8 cellular contexts compared by ENCODE assay signal in genomic region chr7:83936056-83936703, GRCh38.
DNase-seq lines count a peak whose midpoint lies in the region; ATAC-seq and TF ChIP-seq lines count a peak whose summit lies in the region.

No MANE protein-coding gene starts in this region.

- WGBS in endodermal cell (ENCODE audit: insufficient coverage in 1 of 2, insufficient read length in 1 of 2), 2 experiments = 30 to 53% methylated on average over 2 to 4 of the region's 4 CpGs
- WGBS in suprapubic skin = 12% methylated on average over 4 of the region's 4 CpGs

- no peaks in the 10 kb centered on the region for H3K27me3 Mint-ChIP-seq in endodermal cell (ENCODE audit: insufficient read depth)

- no peak for TF ChIP-seq POLR2A in suprapubic skin (IDR thresholded peaks at IDR 0.05)

- H3K9me3 ChIP-seq in endodermal cell (ENCODE audit: control insufficient read depth, low read length) = no peaks in the 10 kb centered on the region
- no peaks in the 10 kb centered on the region for H3K9me3 ChIP-seq in suprapubic skin

- H3K4me1 ChIP-seq in endodermal cell (ENCODE audit: control insufficient read depth, insufficient read depth, low read length) (no peaks in the 10 kb centered on the region), suprapubic skin (no peaks in the 10 kb centered on the region)

- H3K27ac ChIP-seq in endodermal cell (ENCODE audit: low read depth, low read length) = no peak overlapping the region
- no peak overlapping the region for H3K27ac ChIP-seq in suprapubic skin

- TF ChIP-seq EP300 in suprapubic skin (IDR thresholded peaks at IDR 0.05) = no peak

- peaks cover 2% of the 10 kb centered on the region for H3K36me3 Mint-ChIP-seq in endodermal cell (ENCODE audit: low read depth)

- H3K4me3 ChIP-seq in endodermal cell (ENCODE audit: low read length) (no peak overlapping the region), suprapubic skin (no peak overlapping the region)

- ATAC-seq in GM19043 (IDR thresholded peaks at IDR 0.05; ENCODE audit: low read depth, unreplicated experiment) (peak; percentile 79), HG03175 (IDR thresholded peaks at IDR 0.05; ENCODE audit: unreplicated experiment) (peak; percentile 71)

- H3K4me3 Mint-ChIP-seq in endodermal cell = no peak overlapping the region

- no peaks in the 10 kb centered on the region for H3K27me3 ChIP-seq in endodermal cell (ENCODE audit: control insufficient read depth, insufficient read depth, low read length, poor library complexity, severe bottlenecking)
- no peaks in the 10 kb centered on the region for H3K27me3 ChIP-seq in suprapubic skin

- DNase-seq in COLO668 (lab: John Stamatoyannopoulos, UW; ENCODE audit: unreplicated experiment) (peak; percentile 53), NCI-H226 (peak; percentile 20), endodermal cell (peak; percentile 83), midbrain (lab: John Stamatoyannopoulos, UW) (peak; percentile 77), suprapubic skin (ENCODE audit: low spot score in 2 of 2) (peak in 1 of 2 donors; percentile 43)
- DNase-seq in activated CD4-positive, alpha-beta T cell treated with anti-CD3 and anti-CD28 coated beads for 24 hours (ENCODE audit: low read depth in 2 of 2) = peak; percentile 9 to 15

- peaks cover 14% of the 10 kb centered on the region for H3K4me1 Mint-ChIP-seq in endodermal cell

- H3K36me3 ChIP-seq in endodermal cell (ENCODE audit: control insufficient read depth, insufficient read depth, low read length) (no peaks in the 10 kb centered on the region), suprapubic skin (no peaks in the 10 kb centered on the region)

- no peak overlapping the region for H3K9ac ChIP-seq in endodermal cell (ENCODE audit: extremely low read depth, low read length, poor library complexity, severe bottlenecking)

- TF ChIP-seq CTCF in endodermal cell (conservative IDR thresholded peaks at IDR 0.05) (peak; percentile 98), suprapubic skin (IDR thresholded peaks at IDR 0.05) (peak; percentile 36 to 82)

- H3K27ac Mint-ChIP-seq in endodermal cell = no peak overlapping the region

- H3K9me3 Mint-ChIP-seq in endodermal cell = no peaks in the 10 kb centered on the region
